Comparison of ENCODE assay signal across 10 cellular contexts in the genomic region with DNA sequence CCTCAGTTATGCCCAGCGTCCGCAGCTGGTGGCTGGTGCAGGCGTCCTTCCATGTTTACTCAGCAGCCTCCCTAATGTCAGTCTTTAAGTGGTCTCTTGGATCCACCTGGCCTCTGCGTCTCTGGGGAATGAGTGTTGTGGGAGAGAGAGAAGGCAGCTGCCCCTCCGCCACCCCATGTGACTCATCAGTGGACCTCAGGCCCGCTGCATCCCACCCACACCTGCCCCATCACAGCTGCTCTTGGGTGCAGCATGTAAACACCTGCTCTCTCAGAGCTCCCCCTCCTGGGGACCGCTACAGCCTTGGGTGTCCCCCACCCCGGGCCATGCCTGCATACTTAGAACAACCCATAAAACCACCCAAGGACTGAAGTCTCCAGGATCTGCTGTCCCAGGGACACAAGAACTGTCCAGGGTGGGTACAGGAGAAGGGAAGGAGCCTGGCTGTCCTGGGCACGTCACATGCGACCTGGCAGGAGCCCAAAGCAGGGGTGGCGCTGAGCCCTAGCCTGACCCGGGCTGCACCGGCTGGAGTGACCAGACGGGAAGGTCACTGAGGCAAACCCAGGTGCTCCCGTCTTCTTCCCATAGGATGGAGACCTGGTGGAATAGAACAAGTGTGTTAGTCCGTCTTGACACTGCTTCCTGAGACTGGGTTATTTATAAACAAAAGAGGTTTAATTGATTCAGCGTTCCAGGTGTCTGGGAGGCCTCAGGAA. TPM values are rescaled to one million over a fixed set of nuclear protein-coding genes. Genes with fewer than 3 reads are reported as not detected.
DNase-seq lines count a peak whose midpoint lies in the region; ATAC-seq and TF ChIP-seq lines count a peak whose summit lies in the region.
"Had no signal": no experiment of that assay in that cellular context is flagged by ENCODE, and none has a peak within 500 bp of the region (broad histone marks: within the 10 kb centered on the region; RNA-seq: fewer than 3 reads in every experiment).

No MANE protein-coding gene starts in this region.

- H4K8ac ChIP-seq in trophoblast cell (ENCODE audit: low read depth, low read length) = no peak overlapping the region

- H4K20me1 ChIP-seq in OCI-LY7 (ENCODE audit: insufficient read depth, low read length) = no peaks in the 10 kb centered on the region

- DNase-seq in Caco-2 = peak in 1 of 2 experiments; percentile 40
- DNase-seq in GM13976 (ENCODE audit: low spot score) = peak; percentile 66
- peak; percentile 37 for DNase-seq in OCI-LY7 (ENCODE audit: low spot score)
- peak in 1 of 2 donors; percentile 41 for DNase-seq in left colon
- DNase-seq in trophoblast cell = no peak
- DNase-seq: activated effector memory CD4-positive, alpha-beta T cell treated with Interleukin-2 at 50 U/mL for 16 hours had no signal

- H3K36me3 Mint-ChIP-seq in Caco-2 (ENCODE audit: insufficient read depth, unreplicated experiment) = peaks cover 33% of the 10 kb centered on the region

- no peak overlapping the region for H2AFZ ChIP-seq in OCI-LY7 (ENCODE audit: low read length)
- no peak overlapping the region for H2AFZ ChIP-seq in trophoblast cell (ENCODE audit: insufficient read depth, low read length, poor library complexity)

- H3K4me3 ChIP-seq in Caco-2 (ENCODE audit: low read depth, low read length) (no peak overlapping the region), OCI-LY7 (ENCODE audit: low read depth, low read length, poor library complexity, severe bottlenecking) (no peak overlapping the region), trophoblast cell (ENCODE audit: low read depth, low read length) (no peak overlapping the region)

- H3K18ac ChIP-seq in trophoblast cell (ENCODE audit: low read length) = no peak overlapping the region

- CTCF ChIA-PET in Caco-2 (lab: Charles Lee) (interaction anchor here (0.6 to 0.8 kb wide), 2 partner anchors 10 to 43 kb away, joined by 3 to 5 read pairs; a partner anchor contains a TSS), OCI-LY7 (lab: Charles Lee; ENCODE audit: unreplicated experiment) (no interaction called here)

- no peak overlapping the region for H3K4ac ChIP-seq in trophoblast cell (ENCODE audit: low read depth, low read length)

- no peak overlapping the region for H3K14ac ChIP-seq in trophoblast cell (ENCODE audit: low read length)

- no peaks in the 10 kb centered on the region for H3K27me3 ChIP-seq in Caco-2 (replicated peaks; ENCODE audit: control insufficient read depth, insufficient read depth, low read length)
- no peaks in the 10 kb centered on the region for H3K27me3 ChIP-seq in trophoblast cell (ENCODE audit: insufficient read depth, low read length)

- H3K36me3 ChIP-seq in Caco-2 (ENCODE audit: control insufficient read depth, insufficient read depth, low read length) = peaks cover 1% of the 10 kb centered on the region; the same call in 1 of the 2 replicates
- H3K36me3 ChIP-seq in OCI-LY7 (ENCODE audit: insufficient read depth, low read length) = no peaks in the 10 kb centered on the region
- peaks cover 14 to 18% of the 10 kb centered on the region in 2 experiments for H3K36me3 ChIP-seq in trophoblast cell (ENCODE audit: control insufficient read depth in 1 of 2, insufficient read depth in 2 of 2, low read length in 2 of 2)

- H3K79me1 ChIP-seq in trophoblast cell (ENCODE audit: low read length) = no peaks in the 10 kb centered on the region

- no peak overlapping the region for H3K4me3 Mint-ChIP-seq in Caco-2 (ENCODE audit: unreplicated experiment)

- H4K12ac ChIP-seq in trophoblast cell (ENCODE audit: low read depth, low read length) = no peak overlapping the region

- BruUV-seq in Caco-2 (replicated peaks; lab: Mats Ljungman, UMichigan) (no TSS peak), OCI-LY7 (replicated peaks; lab: Mats Ljungman, UMichigan) (no TSS peak)

- no peak overlapping the region for H2BK120ac ChIP-seq in trophoblast cell (ENCODE audit: insufficient read depth, low read length, poor library complexity)

- H3K27me3 Mint-ChIP-seq in Caco-2 (ENCODE audit: insufficient read depth, unreplicated experiment) = no peaks in the 10 kb centered on the region

- TF ChIP-seq CTCF in Caco-2 (IDR thresholded peaks at IDR 0.05; ENCODE audit: insufficient read depth in 1 of 2, low read depth in 1 of 2, low read length in 1 of 2, severe bottlenecking in 1 of 2, unreplicated experiment in 1 of 2) = peak; percentile 22 to 24
- peak; percentile 23 for TF ChIP-seq CTCF in GM13976 (IDR thresholded peaks at IDR 0.05; ENCODE audit: borderline replicate concordance, control extremely low read depth, extremely low read depth, insufficient read depth, missing control alignments)
- TF ChIP-seq CTCF in OCI-LY7 (conservative IDR thresholded peaks at IDR 0.05; ENCODE audit: low read length) = peak; percentile 58

- in situ Hi-C loops in GM13976 (cut with MboI; ENCODE audit: low sequenced_read_pairs, unreplicated experiment) = no loop called here

- no peaks in the 10 kb centered on the region for H3K9me2 ChIP-seq in OCI-LY7 (ENCODE audit: insufficient read depth, low read length)

- POLR2A ChIA-PET in Caco-2 (lab: Charles Lee) (no interaction called here), OCI-LY7 (lab: Charles Lee) (no interaction called here)

- no peak overlapping the region for H4K91ac ChIP-seq in trophoblast cell (ENCODE audit: low read depth, low read length)

- no peak overlapping the region for H2BK12ac ChIP-seq in trophoblast cell (ENCODE audit: low read length)

- no peak overlapping the region for H3K27ac ChIP-seq in OCI-LY7 (ENCODE audit: low read depth, low read length, poor library complexity, severe bottlenecking)
- no peak overlapping the region for H3K27ac ChIP-seq in trophoblast cell (ENCODE audit: low read depth, low read length)

- no peaks in the 10 kb centered on the region for H3K4me1 Mint-ChIP-seq in Caco-2 (ENCODE audit: low read depth, unreplicated experiment)

- no peak overlapping the region for H2BK5ac ChIP-seq in trophoblast cell (ENCODE audit: low read depth, low read length, poor library complexity)

- H3K27ac Mint-ChIP-seq in Caco-2 (ENCODE audit: unreplicated experiment) = no peak overlapping the region

- H3K9me3 ChIP-seq in Caco-2 (no peaks in the 10 kb centered on the region), OCI-LY7 (ENCODE audit: low read length) (no peaks in the 10 kb centered on the region), trophoblast cell (ENCODE audit: insufficient read depth, low read depth, low read length) (peaks cover 1% of the 10 kb centered on the region)

- H3K23ac ChIP-seq in trophoblast cell (ENCODE audit: low read length) = no peak overlapping the region

- H3K9ac ChIP-seq in trophoblast cell (ENCODE audit: low read length) = no peak overlapping the region

- intact Hi-C loops in Caco-2 (cut with micrococcal nuclease; ENCODE audit: unreplicated experiment) (no loop called here), OCI-LY7 (cut with micrococcal nuclease; ENCODE audit: unreplicated experiment) (no loop called here), left colon (cut with DNase I, micrococcal nuclease) (no loop called here)

- no peak overlapping the region for H2AK5ac ChIP-seq in trophoblast cell (ENCODE audit: low read length)

- no peaks in the 10 kb centered on the region for H3K9me3 Mint-ChIP-seq in Caco-2 (ENCODE audit: unreplicated experiment)

- ATAC-seq in left colon (peak; percentile 42), HG02759 (IDR thresholded peaks at IDR 0.05; ENCODE audit: unreplicated experiment) (no peak), GM19324 (IDR thresholded peaks at IDR 0.05; ENCODE audit: low FRiP score, unreplicated experiment) (no peak), HG02852 (IDR thresholded peaks at IDR 0.05; ENCODE audit: unreplicated experiment) (no peak)

- H3K79me2 ChIP-seq in OCI-LY7 (ENCODE audit: insufficient read depth, low read depth, low read length) (no peaks in the 10 kb centered on the region), trophoblast cell (ENCODE audit: control insufficient read depth, insufficient read depth, low read length, poor library complexity) (no peaks in the 10 kb centered on the region)

- no CpG with 5 or more reads among the region's 17 CpGs for WGBS in trophoblast cell (ENCODE audit: extremely low coverage, insufficient coverage, insufficient read length)

- H3K4me1 ChIP-seq in Caco-2 (no peaks in the 10 kb centered on the region), OCI-LY7 (ENCODE audit: insufficient read depth, low read length, poor library complexity, severe bottlenecking) (no peaks in the 10 kb centered on the region), trophoblast cell (ENCODE audit: control insufficient read depth in 1 of 2, insufficient read depth in 2 of 2, low read length in 2 of 2) (peaks cover 0 to 2% of the 10 kb centered on the region in 2 experiments)

- H3K4me2 ChIP-seq in OCI-LY7 (ENCODE audit: low read length) (no peak overlapping the region), trophoblast cell (ENCODE audit: low read length) (no peak overlapping the region)

RNA-seq across cellular contexts. Expression of a gene that starts 4.2 kb away (rescaled TPM):
- total RNA-seq in Caco-2 (2022) (not detected in 2 replicates), OCI-LY7 (2022) (not detected in 2 replicates), left colon (not detected)
- not detected in 2 replicates for total RNA-seq in OCI-LY7 (2014; rRNA removed; shearing (Covaris generic))
- polyA plus RNA-seq in trophoblast cell (2013) = not detected in 2 replicates
- total RNA-seq: skeletal muscle tissue had no signal

RNA-seq across cellular contexts. Expression of a gene that starts 9.7 kb away (rescaled TPM):
- total RNA-seq in Caco-2 (2022) (11.8 and 20.2 TPM in 2 replicates), OCI-LY7 (2022) (7.7 and 7.8 TPM in 2 replicates), left colon (10 to 100 TPM in 1 of 2 donors, 1 to 10 TPM in 1; 9.2 to 11.5 TPM)
- total RNA-seq in OCI-LY7 (2014; rRNA removed; shearing (Covaris generic)) = 7.6 and 8.9 TPM in 2 replicates
- 7.5 and 7.6 TPM in 2 replicates for polyA plus RNA-seq in trophoblast cell (2013)

RNA-seq across cellular contexts. Expression of a gene that starts 47.6 kb away (rescaled TPM):
- 84.9 and 92.8 TPM in 2 replicates for total RNA-seq in Caco-2 (2022)
- 8.5 and 24.8 TPM in 2 replicates for total RNA-seq in OCI-LY7 (2014; rRNA removed; shearing (Covaris generic))
- 40.1 and 51.1 TPM in 2 replicates for total RNA-seq in OCI-LY7 (2022)
- 10 to 100 TPM; 76.5 to 85.3 TPM for total RNA-seq in left colon
- 73.3 and 75.4 TPM in 2 replicates for polyA plus RNA-seq in trophoblast cell (2013)

RNA-seq across cellular contexts. Expression of a gene that starts 47.8 kb away (rescaled TPM):
- total RNA-seq in Caco-2 (2022) (3.7 and 3.8 TPM in 2 replicates), OCI-LY7 (2022) (1.9 and 2.1 TPM in 2 replicates), left colon (1 to 10 TPM; 1.5 to 1.6 TPM)
- 1.2 and 1.9 TPM in 2 replicates for total RNA-seq in OCI-LY7 (2014; rRNA removed; shearing (Covaris generic))
- 1.4 and 1.5 TPM in 2 replicates for polyA plus RNA-seq in trophoblast cell (2013)

Comparison
In these comparisons a context has a peak if more than half of its experiments do, and no peak if none do; other contexts are left out.
1. DNase-seq: peak in GM13976 (single experiment) and OCI-LY7 (single experiment); none in trophoblast cell (0 of 2).
2. Peak in every context shown above with its lines, with median percentiles within 50 percentile points of each other: CTCF ChIP-seq.